In genomic region chr2:19885791-19886190, GRCh38 we compare ENCODE assay signal across 14 cellular contexts. TPM values are rescaled to one million over a fixed set of nuclear protein-coding genes. Genes with fewer than 3 reads are reported as not detected.
A peak's percentile ranks its signal among the peaks of the same experiment; 100 is the strongest.
DNase-seq lines count a peak whose midpoint lies in the region; ATAC-seq and TF ChIP-seq lines count a peak whose summit lies in the region.
"Had no signal": no experiment of that assay in that cellular context is flagged by ENCODE, and none has a peak within 500 bp of the region (broad histone marks: within the 10 kb centered on the region; RNA-seq: fewer than 3 reads in every experiment).

No MANE protein-coding gene starts in this region.

- H3K36me3 ChIP-seq in right atrium auricular region (no peaks in the 10 kb centered on the region), Karpas-422 (ENCODE audit: insufficient read depth, low read length) (no peaks in the 10 kb centered on the region), skeletal muscle satellite cell (ENCODE audit: insufficient read depth, low read length) (no peaks in the 10 kb centered on the region)

- no peak overlapping the region for H3K27ac Mint-ChIP-seq in natural killer cell
- H3K27ac Mint-ChIP-seq: B cell; CD4-positive, alpha-beta T cell had no signal

- H3K9ac ChIP-seq in Karpas-422 (ENCODE audit: low read length) (no peak overlapping the region), skeletal muscle satellite cell (ENCODE audit: low read depth, low read length) (no peak overlapping the region)
- H3K9ac ChIP-seq: GM23248 had no signal

- peaks cover 0 to 6% of the 10 kb centered on the region in 2 donors for H3K4me1 Mint-ChIP-seq in natural killer cell

- H3K9me3 ChIP-seq in right atrium auricular region (no peaks in the 10 kb centered on the region), Karpas-422 (ENCODE audit: low read length) (no peaks in the 10 kb centered on the region), skeletal muscle satellite cell (replicated peaks; ENCODE audit: low read length) (no peaks in the 10 kb centered on the region)

- no peak overlapping the region for H2AFZ ChIP-seq in Karpas-422 (ENCODE audit: low read length)
- H2AFZ ChIP-seq: GM23248 had no signal

- no peaks in the 10 kb centered on the region for H3K79me2 ChIP-seq in Karpas-422 (ENCODE audit: low read length)

- no peaks in the 10 kb centered on the region for H3K27me3 Mint-ChIP-seq in natural killer cell (ENCODE audit: low read depth in 2 of 2)
- H3K27me3 Mint-ChIP-seq: B cell; CD4-positive, alpha-beta T cell had no signal

- TF ChIP-seq CTCF in right atrium auricular region (IDR thresholded peaks at IDR 0.05) (no peak), natural killer cell (IDR thresholded peaks at IDR 0.05) (no peak)

- H3K4me1 ChIP-seq in right atrium auricular region: no peaks in the 10 kb centered on the region
- H3K4me1 ChIP-seq in Karpas-422 (ENCODE audit: low read length): peaks cover 48% of the 10 kb centered on the region
- H3K4me1 ChIP-seq in skeletal muscle satellite cell (ENCODE audit: control insufficient read depth, insufficient read depth, low read length): peaks cover 13% of the 10 kb centered on the region

- H3K9me3 Mint-ChIP-seq in natural killer cell: no peaks in the 10 kb centered on the region
- H3K9me3 Mint-ChIP-seq: CD4-positive, alpha-beta T cell had no signal

- DNase-seq in right atrium auricular region (ENCODE audit: low spot score) (peak; percentile 40), left ventricle myocardium superior (no peak), Karpas-422 (no peak), iPS-NIHi7 (ENCODE audit: extremely low spot score) (peak; percentile 6), natural killer cell (no peak)
- DNase-seq: C1 segment of cervical spinal cord; Calu3; CD4-positive, alpha-beta T cell; DMS 273 treated with DMSO at 0.1 percent for 48 hours had no signal

- ATAC-seq in left ventricle myocardium superior (no peak), natural killer cell (no peak), GM21576 (IDR thresholded peaks at IDR 0.05; ENCODE audit: unreplicated experiment) (no peak)

- H3K4me2 ChIP-seq in Karpas-422 (ENCODE audit: low read depth, low read length, poor library complexity, severe bottlenecking) (peak overlapping the region; percentile 37), skeletal muscle satellite cell (ENCODE audit: low read length) (peak overlapping the region; percentile 67)

- no peak overlapping the region for H3K27ac ChIP-seq in right atrium auricular region
- H3K27ac ChIP-seq in Karpas-422 (ENCODE audit: low read length): no peak overlapping the region
- H3K27ac ChIP-seq: GM23248, HL-60 had no signal

- no peaks in the 10 kb centered on the region; the same call in 1 of the 2 replicates for H4K20me1 ChIP-seq in Karpas-422 (ENCODE audit: insufficient read depth, low read depth, low read length)

- no peaks in the 10 kb centered on the region for H3K9me2 ChIP-seq in Karpas-422 (replicated peaks; ENCODE audit: insufficient read depth, low read length)

- no peaks in the 10 kb centered on the region for H3K27me3 ChIP-seq in right atrium auricular region
- H3K27me3 ChIP-seq in Karpas-422 (ENCODE audit: low read length): no peaks in the 10 kb centered on the region
- H3K27me3 ChIP-seq in skeletal muscle satellite cell (ENCODE audit: control insufficient read depth, insufficient read depth, low read length): no peaks in the 10 kb centered on the region

- no peaks in the 10 kb centered on the region for H3K36me3 Mint-ChIP-seq in natural killer cell

- H3K4me3 Mint-ChIP-seq in natural killer cell: no peak overlapping the region
- H3K4me3 Mint-ChIP-seq: B cell; CD4-positive, alpha-beta T cell had no signal

- H3K4me3 ChIP-seq in right atrium auricular region (no peak overlapping the region), Karpas-422 (ENCODE audit: low read length) (peak overlapping the region; percentile 1; the same call in 1 of the 2 replicates), skeletal muscle satellite cell (ENCODE audit: low read length) (no peak overlapping the region)
- H3K4me3 ChIP-seq: GM23248 had no signal

- intact Hi-C loops in left ventricle myocardium superior (cut with micrococcal nuclease): no loop called here
- intact Hi-C loops in natural killer cell (cut with micrococcal nuclease): no loop called here

RNA-seq across cellular contexts. Expression of gene TTC32, which starts 16.0 kb away (rescaled TPM):
- total RNA-seq in right atrium auricular region (1 to 10 TPM; 3.7 to 6.6 TPM), left ventricle myocardium superior (4.0 TPM), natural killer cell (10 to 100 TPM; 30.4 to 45.3 (median 37.2) TPM)
- 16.8 and 17.9 TPM in 2 replicates for total RNA-seq in Karpas-422 (2014; rRNA removed; shearing (Covaris generic); ENCODE audit: low replicate concordance)
- total RNA-seq in skeletal muscle satellite cell (2012; rRNA removed): 3.3 and 4.4 TPM in 2 replicates

Comparison
In these comparisons a context has a peak if more than half of its experiments do, and no peak if none do; other contexts are left out.
1. DNase-seq: peak in right atrium auricular region (single experiment) and iPS-NIHi7 (single experiment); none in left ventricle myocardium superior (single experiment), Karpas-422 (single experiment) and natural killer cell (single experiment).